ENCODE assay signal across 11 cellular contexts in genomic region chr3:185929192-185930151, GRCh38. TPM values are rescaled to one million over a fixed set of nuclear protein-coding genes. Genes with fewer than 3 reads are reported as not detected.
DNase-seq lines count a peak whose midpoint lies in the region; ATAC-seq and TF ChIP-seq lines count a peak whose summit lies in the region.
"Had no signal": no experiment of that assay in that cellular context is flagged by ENCODE, and none has a peak within 500 bp of the region (broad histone marks: within the 10 kb centered on the region; RNA-seq: fewer than 3 reads in every experiment).

No MANE protein-coding gene starts in this region.

- H3K36me3 Mint-ChIP-seq in CD8-positive, alpha-beta T cell = peaks cover 81% of the 10 kb centered on the region
- peaks cover 74% of the 10 kb centered on the region for H3K36me3 Mint-ChIP-seq in natural killer cell treated with Interleukin-12 subunit alpha and Interleukin-12 subunit beta and Interleukin-15 and Interleukin-18, amount 100 ng/mL, for 72 hours

- no peak for ATAC-seq in CD8-positive, alpha-beta T cell
- no peak for ATAC-seq in natural killer cell treated with Interleukin-12 subunit alpha and Interleukin-12 subunit beta and Interleukin-15 and Interleukin-18, amount 100 ng/mL, for 72 hours
- no peak for ATAC-seq in GM19452 (IDR thresholded peaks at IDR 0.05; ENCODE audit: unreplicated experiment)

- no peak overlapping the region for H3K27ac ChIP-seq in CD8-positive, alpha-beta T cell (ENCODE audit: low read depth, low read length)
- peak overlapping the region in 4 of 59 donors; percentile 8 to 47 (median 23) for H3K27ac ChIP-seq in dorsolateral prefrontal cortex

- peak overlapping the region; percentile 100 for H3K4me3 Mint-ChIP-seq in CD8-positive, alpha-beta T cell
- peak overlapping the region; percentile 98 for H3K4me3 Mint-ChIP-seq in natural killer cell treated with Interleukin-12 subunit alpha and Interleukin-12 subunit beta and Interleukin-15 and Interleukin-18, amount 100 ng/mL, for 72 hours

- H3K27ac Mint-ChIP-seq in CD8-positive, alpha-beta T cell = peak overlapping the region; percentile 68
- H3K27ac Mint-ChIP-seq in natural killer cell treated with Interleukin-12 subunit alpha and Interleukin-12 subunit beta and Interleukin-15 and Interleukin-18, amount 100 ng/mL, for 72 hours = peak overlapping the region; percentile 66 to 100

- POLR2A ChIA-PET in CD8-positive, alpha-beta T cell (lab: Charles Lee) = interaction anchor here (1.0 to 7.8 kb wide), 2 partner anchors 7 to 16 kb away, joined by 3 to 85 read pairs; partner anchors contain the start of gene TRA2B

- H3K27me3 ChIP-seq in CD8-positive, alpha-beta T cell (ENCODE audit: insufficient read depth, low read length) = no peaks in the 10 kb centered on the region
- no peaks in the 10 kb centered on the region for H3K27me3 ChIP-seq in dorsolateral prefrontal cortex

- H3K4me3 ChIP-seq in CD8-positive, alpha-beta T cell (ENCODE audit: low read depth, low read length) = no peak overlapping the region
- H3K4me3 ChIP-seq in dorsolateral prefrontal cortex = peak overlapping the region in 45 of 59 donors; percentile 1 to 100 (median 15)

- no peaks in the 10 kb centered on the region for H3K27me3 Mint-ChIP-seq in CD8-positive, alpha-beta T cell (ENCODE audit: low read depth)
- no peaks in the 10 kb centered on the region for H3K27me3 Mint-ChIP-seq in natural killer cell treated with Interleukin-12 subunit alpha and Interleukin-12 subunit beta and Interleukin-15 and Interleukin-18, amount 100 ng/mL, for 72 hours

- peaks cover 97% of the 10 kb centered on the region for H3K4me1 Mint-ChIP-seq in CD8-positive, alpha-beta T cell (ENCODE audit: low read depth)
- H3K4me1 Mint-ChIP-seq in natural killer cell treated with Interleukin-12 subunit alpha and Interleukin-12 subunit beta and Interleukin-15 and Interleukin-18, amount 100 ng/mL, for 72 hours (ENCODE audit: low read depth in 2 of 2) = peaks cover 87 to 92% of the 10 kb centered on the region in 2 donors

- H3K36me3 ChIP-seq in CD8-positive, alpha-beta T cell (ENCODE audit: insufficient read depth, low read length) = peaks cover 16% of the 10 kb centered on the region

- no peak for TF ChIP-seq CTCF in CD8-positive, alpha-beta T cell (IDR thresholded peaks at IDR 0.05)
- TF ChIP-seq CTCF in dorsolateral prefrontal cortex (IDR thresholded peaks at IDR 0.05 in 54 of 56, conservative IDR thresholded peaks at IDR 0.05 in 2 of 56; ENCODE audit: low read depth in 1 of 56, partially characterized antibody in 56 of 56) = no peak

- H3K4me1 ChIP-seq in CD8-positive, alpha-beta T cell (ENCODE audit: insufficient read depth, low read length) = peaks cover 79% of the 10 kb centered on the region

- intact Hi-C loops in CD8-positive, alpha-beta T cell (cut with DNase I, micrococcal nuclease) = loop anchor here (10.0 kb wide), 4 partner anchors 435 to 1205 kb away; partner anchors contain the start of genes RPL39L (in 1 of the 2) and TMEM41A (in 1 of the 2)
- intact Hi-C loops in dorsolateral prefrontal cortex (cut with DNase I) = loop anchor here (10.0 kb wide), 3 partner anchors 275 to 895 kb away; partner anchors contain the start of gene EIF4A2 (in 1 of the 2)

- DNase-seq in CD8-positive, alpha-beta T cell = no peak
- DNase-seq in NCI-H226 = peak; percentile 72
- no peak for DNase-seq in dorsolateral prefrontal cortex
- DNase-seq in natural killer cell treated with Interleukin-12 subunit alpha and Interleukin-12 subunit beta and Interleukin-15 and Interleukin-18, amount 100 ng/mL, for 72 hours (ENCODE audit: low spot score) = no peak
- no peak for DNase-seq in NCI-H748 treated with DMSO at 0.1 percent for 48 hours (lab: John Stamatoyannopoulos, UW)
- DNase-seq in NCI-H1436 (lab: John Stamatoyannopoulos, UW) = no peak
- no peak for DNase-seq in NCI-H2107 (lab: John Stamatoyannopoulos, UW)
- DNase-seq: activated CD4-positive, alpha-beta T cell treated with anti-CD3 and anti-CD28 coated beads, Interleukin-2, amount 50 U/mL, for 4 hours; left colon; substantia nigra had no signal

- H3K9me3 Mint-ChIP-seq in CD8-positive, alpha-beta T cell = no peaks in the 10 kb centered on the region
- H3K9me3 Mint-ChIP-seq in natural killer cell treated with Interleukin-12 subunit alpha and Interleukin-12 subunit beta and Interleukin-15 and Interleukin-18, amount 100 ng/mL, for 72 hours = no peaks in the 10 kb centered on the region

- no peaks in the 10 kb centered on the region for H3K9me3 ChIP-seq in CD8-positive, alpha-beta T cell (ENCODE audit: low read length)

- CTCF ChIA-PET in CD8-positive, alpha-beta T cell (lab: Charles Lee) = interaction anchor here (3.8 kb wide), 1 partner anchor 14 kb away, joined by 20 read pairs; no protein-coding TSS in a partner anchor

RNA-seq across cellular contexts. Expression of gene TRA2B, which starts 8.3 kb away (rescaled TPM):
- 100 to 1,000 TPM; 455 to 472 TPM for total RNA-seq in CD8-positive, alpha-beta T cell
- 100 to 1,000 TPM in 21 of 120 experiments, 10 to 100 TPM in 99; 66.0 to 127 (median 89.1) TPM for total RNA-seq in dorsolateral prefrontal cortex
- total RNA-seq in natural killer cell treated with Interleukin-12 subunit alpha and Interleukin-12 subunit beta and Interleukin-15 and Interleukin-18, amount 100 ng/mL, for 72 hours = 100 to 1,000 TPM; 266 to 286 TPM
